Comparison of ENCODE assay signal across 1 cellular context in genomic region chr20:44723798-44724362, GRCh38.
TF ChIP-seq lines count a peak whose summit lies in the region.

No MANE protein-coding gene starts in this region.

TF ChIP-seq in K562, 482 proteins besides CTCF, POLR2A, EP300 and RAD21:
- TF ChIP-seq BCOR (IDR thresholded peaks at IDR 0.05) (0 out of 2 replicates have a peak, but pooled peaks have one; percentile 12), ZFP1 (CRISPR knock-in tag; IDR thresholded peaks at IDR 0.05) (no peak), SRF (CRISPR knock-in tag; IDR thresholded peaks at IDR 0.05) (no peak), DMBX1 (CRISPR knock-in tag; IDR thresholded peaks at IDR 0.05; ENCODE audit: borderline replicate concordance) (no peak), ZFP36 (IDR thresholded peaks at IDR 0.05; ENCODE audit: low read depth, low read length, partially characterized antibody) (peak; percentile 64), ATF3 (IDR thresholded peaks at IDR 0.05) (no peak), ATF3 (CRISPR knock-in tag; conservative IDR thresholded peaks at IDR 0.05) (no peak), FIP1L1 (IDR thresholded peaks at IDR 0.05; ENCODE audit: low read depth, low read length, poor library complexity, severe bottlenecking) (no peak), YY1 (IDR thresholded peaks at IDR 0.05; ENCODE audit: borderline replicate concordance in 1 of 3, control insufficient read depth in 1 of 3, extremely low read depth in 1 of 3, insufficient read depth in 3 of 3, insufficient read length in 1 of 3, insufficient replicate concordance in 2 of 3, low read depth in 1 of 3, low read length in 2 of 3) (no peak), RBM25 (IDR thresholded peaks at IDR 0.05; ENCODE audit: low read depth, low read length, severe bottlenecking) (peak; percentile 80)
